In genomic region chr15:59053482-59053881, GRCh38 we compare ENCODE assay signal across 1 cellular context.
A peak's percentile ranks its signal among the peaks of the same experiment; 100 is the strongest.
TF ChIP-seq lines count a peak whose summit lies in the region.

No MANE protein-coding gene starts in this region.

TF ChIP-seq in GM12878, 131 proteins besides CTCF, POLR2A, EP300 and RAD21:
- TF ChIP-seq BCL3 (IDR thresholded peaks at IDR 0.05; ENCODE audit: borderline replicate concordance, insufficient read depth, low read depth, low read length, poor library complexity, severe bottlenecking): no peak
- TF ChIP-seq JUNB (IDR thresholded peaks at IDR 0.05): peak; percentile 50
- TF ChIP-seq CREB1 (IDR thresholded peaks at IDR 0.05; ENCODE audit: low read depth): no peak
- no peak for TF ChIP-seq IRF4 (IDR thresholded peaks at IDR 0.05; ENCODE audit: low read depth, low read length)
- TF ChIP-seq BCL11A (IDR thresholded peaks at IDR 0.05; ENCODE audit: low read depth, low read length): no peak
- TF ChIP-seq ASH2L (IDR thresholded peaks at IDR 0.05; ENCODE audit: borderline replicate concordance, low read depth): no peak
- no peak for TF ChIP-seq NRF1 (conservative IDR thresholded peaks at IDR 0.05; ENCODE audit: low read depth, low read length)
- TF ChIP-seq POU2F2 (IDR thresholded peaks at IDR 0.05; ENCODE audit: borderline replicate concordance, low read depth, low read length): no peak
- no peak for TF ChIP-seq E4F1 (IDR thresholded peaks at IDR 0.05; ENCODE audit: borderline replicate concordance, partially characterized antibody)
